8 cellular contexts compared by ENCODE assay signal in genomic region chr11:34105079-34105956, GRCh38. TPM values are rescaled to one million over a fixed set of nuclear protein-coding genes. Genes with fewer than 3 reads are reported as not detected.
A peak's percentile ranks its signal among the peaks of the same experiment; 100 is the strongest.
DNase-seq lines count a peak whose midpoint lies in the region; ATAC-seq, FAIRE-seq and TF ChIP-seq lines count a peak whose summit lies in the region.

NAT10 (plus strand) TSS chr11:34105629; CDS start chr11:34108226, 2,597 bp downstream.

- H3K27me3 ChIP-seq in body of pancreas (no peaks in the 10 kb centered on the region), sigmoid colon (no peaks in the 10 kb centered on the region)

- WGBS in A549 (ENCODE audit: missing lambda C conversion rate): 1% methylated on average over 55 of the region's 55 CpGs
- WGBS in body of pancreas, 2 donors: 0% methylated on average over 17 to 55 of the region's 55 CpGs
- 0% methylated on average over 55 of the region's 55 CpGs for WGBS in sigmoid colon, 2 donors

- H3K27ac ChIP-seq in A549: peak within 1 kb of the TSS; percentile 84 to 95
- peak within 1 kb of the TSS; percentile 86 to 91 (median 90) for H3K27ac ChIP-seq in body of pancreas
- peak within 1 kb of the TSS; percentile 87 to 95 (median 92) for H3K27ac ChIP-seq in sigmoid colon

- no peak for TF ChIP-seq CTCF in A549 (IDR thresholded peaks at IDR 0.05)
- peak in 4 of 7 experiments; percentile 25 to 46 (median 31) for TF ChIP-seq CTCF in body of pancreas (IDR thresholded peaks at IDR 0.05)
- peak in 1 of 4 experiments; percentile 6 for TF ChIP-seq CTCF in sigmoid colon (IDR thresholded peaks at IDR 0.05)

- H3K9me3 ChIP-seq in A549: no peaks in the 10 kb centered on the region
- no peaks in the 10 kb centered on the region for H3K9me3 ChIP-seq in body of pancreas
- H3K9me3 ChIP-seq in sigmoid colon: no peaks in the 10 kb centered on the region

- ATAC-seq in A549 (peak; percentile 93), HG03066 (IDR thresholded peaks at IDR 0.05; ENCODE audit: low read depth, unreplicated experiment) (peak; percentile 90), body of pancreas (peak; percentile 100)

- H3K4me3 ChIP-seq in A549 (peak within 1 kb of the TSS; percentile 92), body of pancreas (peak within 1 kb of the TSS; percentile 55 to 63), sigmoid colon (peak within 1 kb of the TSS; percentile 82 to 89 (median 84))

- CTCF ChIA-PET in A549 (lab: Yijun Ruan, JAX): interaction anchor here (0.6 to 3.8 kb wide), 7 partner anchors 9 to 118 kb away, joined by 3 to 13 read pairs (median 5); no protein-coding TSS in a partner anchor

- intact Hi-C loops in body of pancreas (cut with DNase I) (no loop called here), sigmoid colon (cut with DNase I) (loop anchor here (1.0 to 10.0 kb wide), 5 partner anchors 53 to 811 kb away; partner anchors contain the start of genes ABTB2, APIP and PDHX)

- peak within 1 kb of the TSS; percentile 98 for H3K4me2 ChIP-seq in A549

- peak; percentile 95 to 99 for DNase-seq in A549 (ENCODE audit: low read depth in 1 of 2, low spot score in 1 of 2)
- peak; percentile 96 for DNase-seq in NCI-H2107 treated with DMSO at 0.1 percent for 48 hours (lab: John Stamatoyannopoulos, UW; ENCODE audit: unreplicated experiment)
- DNase-seq in body of pancreas: peak; percentile 97 to 99 (median 98)
- peak; percentile 99 for DNase-seq in iPS DF 19.7 (ENCODE audit: low read depth, low spot score)
- DNase-seq in sigmoid colon: peak; percentile 99

- FAIRE-seq in A549 (lab: Jason Lieb, UNC) (peak; percentile 91), TTC549 (lab: Jason Lieb, UNC) (peak; percentile 77)

- POLR2A ChIA-PET in A549 (lab: Yijun Ruan, JAX): interaction anchor here (0.6 to 2.0 kb wide), 10 partner anchors 10 to 258 kb away, joined by 3 to 11 read pairs (median 4); partner anchors contain the start of genes ABTB2 and CAPRIN1

- TF ChIP-seq POLR2A in A549 (IDR thresholded peaks at IDR 0.05; ENCODE audit: low read length) (peak; percentile 87), GM18526 (IDR thresholded peaks at IDR 0.05; ENCODE audit: extremely low read depth, insufficient read length) (peak; percentile 88), body of pancreas (IDR thresholded peaks at IDR 0.05) (peak; percentile 79 to 95 (median 92)), sigmoid colon (IDR thresholded peaks at IDR 0.05) (peak; percentile 69 to 70)

- H3K4me1 ChIP-seq in A549 (peaks cover 13% of the 10 kb centered on the region; the same call in 2 of the 3 replicates), body of pancreas (peaks cover 19% of the 10 kb centered on the region), sigmoid colon (peaks cover 0 to 29% (median 21%) of the 10 kb centered on the region in 4 donors)

- TF ChIP-seq EP300 in A549 (IDR thresholded peaks at IDR 0.05) (0 out of 5 replicates have a peak, but pooled peaks of 1 of the 2 experiments have one; percentile 14), sigmoid colon (IDR thresholded peaks at IDR 0.05) (no peak)

- H3K36me3 ChIP-seq in body of pancreas (replicated peaks in 1 of 2; ENCODE audit: insufficient read depth in 1 of 2, low read depth in 2 of 2) (peaks cover 0 to 10% of the 10 kb centered on the region in 2 donors), sigmoid colon (peaks cover 0 to 43% (median 18%) of the 10 kb centered on the region in 4 donors)

- 0 out of 5 replicates have a peak, but pooled peaks of 1 of the 2 experiments have one; percentile 5 for TF ChIP-seq RAD21 in A549 (conservative IDR thresholded peaks at IDR 0.05 in 1 of 2, IDR thresholded peaks at IDR 0.05 in 1 of 2)

TF ChIP-seq in A549, 52 proteins besides CTCF, POLR2A, EP300 and RAD21 (continues in another document):
- TF ChIP-seq TP53 (CRISPR knock-in tag; IDR thresholded peaks at IDR 0.05): peak; percentile 94
- peak; percentile 49; the same call in 1 of the 2 replicates for TF ChIP-seq EHF (CRISPR knock-in tag; IDR thresholded peaks at IDR 0.05)
- TF ChIP-seq BHLHE40 (IDR thresholded peaks at IDR 0.05; ENCODE audit: low read depth, low read length): peak; percentile 97
- TF ChIP-seq JUNB (IDR thresholded peaks at IDR 0.05): no peak
- 0 out of 2 replicates have a peak, but pooled peaks have one; percentile 65 for TF ChIP-seq HOXB5 (CRISPR knock-in tag; IDR thresholded peaks at IDR 0.05)
- TF ChIP-seq CBX2 (IDR thresholded peaks at IDR 0.05; ENCODE audit: borderline replicate concordance, low read depth): no peak
- peak; percentile 99 for TF ChIP-seq MYC (IDR thresholded peaks at IDR 0.05; ENCODE audit: borderline replicate concordance, low read length)
- TF ChIP-seq BCL3 (IDR thresholded peaks at IDR 0.05): peak; percentile 87; the same call in 2 of the 3 replicates
- TF ChIP-seq GATA3 (IDR thresholded peaks at IDR 0.05; ENCODE audit: borderline replicate concordance): peak; percentile 48
- TF ChIP-seq, protein P1, sequence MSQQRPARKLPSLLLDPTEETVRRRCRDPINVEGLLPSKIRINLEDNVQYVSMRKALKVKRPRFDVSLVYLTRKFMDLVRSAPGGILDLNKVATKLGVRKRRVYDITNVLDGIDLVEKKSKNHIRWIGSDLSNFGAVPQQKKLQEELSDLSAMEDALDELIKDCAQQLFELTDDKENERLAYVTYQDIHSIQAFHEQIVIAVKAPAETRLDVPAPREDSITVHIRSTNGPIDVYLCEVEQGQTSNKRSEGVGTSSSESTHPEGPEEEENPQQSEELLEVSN (IDR thresholded peaks at IDR 0.05; ENCODE audit: borderline replicate concordance, low read depth): 0 out of 2 replicates have a peak, but pooled peaks have one; percentile 22
- no peak; the same call in 1 of the 2 replicates for TF ChIP-seq NFE2L2 (conservative IDR thresholded peaks at IDR 0.05; ENCODE audit: low read length)
- TF ChIP-seq SMC3 (IDR thresholded peaks at IDR 0.05): 0 out of 3 replicates have a peak, but pooled peaks have one; percentile 23
- peak; percentile 67; the same call in 1 of the 2 replicates for TF ChIP-seq KDM5A (IDR thresholded peaks at IDR 0.05)
- peak; percentile 97 for TF ChIP-seq POLR2AphosphoS2 (conservative IDR thresholded peaks at IDR 0.05; ENCODE audit: low read length)
- TF ChIP-seq CHD4 (IDR thresholded peaks at IDR 0.05; ENCODE audit: borderline replicate concordance): no peak
- TF ChIP-seq ZFP36 (IDR thresholded peaks at IDR 0.05; ENCODE audit: borderline replicate concordance, partially characterized antibody): no peak
- no peak for TF ChIP-seq FOXS1 (CRISPR knock-in tag; IDR thresholded peaks at IDR 0.05)
- TF ChIP-seq RCOR1 (IDR thresholded peaks at IDR 0.05; ENCODE audit: low read depth, low read length): no peak
- TF ChIP-seq NR3C1 (IDR thresholded peaks at IDR 0.05): no peak
- TF ChIP-seq MAX (IDR thresholded peaks at IDR 0.05): peak; percentile 99
- TF ChIP-seq CBX8 (IDR thresholded peaks at IDR 0.05): no peak
- TF ChIP-seq FOSB (CRISPR knock-in tag; IDR thresholded peaks at IDR 0.05): peak; percentile 84; the same call in 1 of the 2 replicates
- no peak for TF ChIP-seq HEYL (CRISPR knock-in tag; IDR thresholded peaks at IDR 0.05)
- no peak for TF ChIP-seq FOSL2 (IDR thresholded peaks at IDR 0.05)
- no peak; the same call in 1 of the 2 replicates for TF ChIP-seq FOSL2 (CRISPR knock-in tag; IDR thresholded peaks at IDR 0.05)
- no peak for TF ChIP-seq HDAC2 (IDR thresholded peaks at IDR 0.05)
- TF ChIP-seq, protein P2, sequence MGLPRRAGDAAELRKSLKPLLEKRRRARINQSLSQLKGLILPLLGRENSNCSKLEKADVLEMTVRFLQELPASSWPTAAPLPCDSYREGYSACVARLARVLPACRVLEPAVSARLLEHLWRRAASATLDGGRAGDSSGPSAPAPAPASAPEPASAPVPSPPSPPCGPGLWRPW (IDR thresholded peaks at IDR 0.05): no peak
- TF ChIP-seq MAFK (IDR thresholded peaks at IDR 0.05; ENCODE audit: partially characterized antibody): no peak
- TF ChIP-seq PBX3 (IDR thresholded peaks at IDR 0.05): no peak; the same call in 1 of the 2 replicates

RNA-seq across cellular contexts. Expression of gene NAT10, which starts in this region (rescaled TPM):
- polyA plus RNA-seq in A549 (2011; rRNA removed): 57.1 and 59.3 TPM in 2 replicates
- polyA plus RNA-seq in A549 (2012; cell fraction: cytosol; rRNA removed): 33.2 and 40.2 TPM in 2 replicates
- polyA plus RNA-seq in A549 (2012; cell fraction: nucleus; rRNA removed): 79.7 and 94.3 TPM in 2 replicates
- polyA plus RNA-seq in A549 (2017; fragmentation: RNase III; extraction: RNeasy Plus Mini Kit Qiagen cat#74134 plus additional on column Dnase treatment): 37.6 to 44.6 TPM (median 38.6 TPM) in 3 replicates
- 102 and 107 TPM in 2 replicates for polyA minus RNA-seq in A549 (2011; rRNA and poly(A)+ RNA removed)
- total RNA-seq in body of pancreas: 10 to 100 TPM; 22.6 to 38.2 TPM
- total RNA-seq in sigmoid colon: 10 to 100 TPM; 13.2 to 28.0 (median 19.4) TPM
- polyA plus RNA-seq in sigmoid colon: 10 to 100 TPM in 1 of 3 donors, 1 to 10 TPM in 2; 5.3 to 35.4 (median 7.2) TPM

Comparison
In these comparisons a context has a peak if more than half of its experiments do, and no peak if none do; other contexts are left out.
1. Peak in every context shown above with its lines: DNase-seq, ATAC-seq, H3K4me3 ChIP-seq and H3K27ac ChIP-seq.